Comparison of ENCODE assay signal across 18 cellular contexts in the genomic region with DNA sequence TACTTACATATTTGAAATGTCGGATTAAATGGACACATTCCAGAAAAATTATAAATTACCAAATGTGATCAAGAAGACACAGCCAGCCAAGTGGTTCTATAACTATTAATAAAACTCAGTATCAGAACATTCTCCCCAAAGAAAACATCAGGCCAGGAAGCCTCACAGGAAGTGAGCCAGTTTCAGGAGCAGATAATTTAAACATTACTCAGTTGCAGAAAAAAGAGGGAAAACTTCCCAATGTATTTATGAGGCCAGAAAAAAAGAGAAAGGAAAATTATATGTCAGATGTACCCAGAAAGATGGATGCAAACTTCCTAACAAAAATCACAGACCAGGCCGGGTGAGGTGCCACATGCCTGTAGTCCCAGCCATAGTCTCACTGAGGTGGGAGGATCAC.
"Had no signal": no experiment of that assay in that cellular context is flagged by ENCODE, and none has a peak within 500 bp of the region (broad histone marks: within the 10 kb centered on the region; RNA-seq: fewer than 3 reads in every experiment).

No MANE protein-coding gene starts in this region.

- H3K27me3 Mint-ChIP-seq: activated naive CD8-positive, alpha-beta T cell treated with anti-CD3 and anti-CD28 coated beads, Interleukin-2, amount 50 U/mL, for 24 hours; stimulated activated memory B cell treated with anti-CD40 and anti-IgM and Interleukin-4, amounts not matched to agents 10 μg/mL and 1 μg/mL and 100 μg/mL, for 72 hours had no signal

- H3K27me3 ChIP-seq: esophagus muscularis mucosa, pancreas, thyroid gland had no signal

- H3K4me3 Mint-ChIP-seq: activated naive CD8-positive, alpha-beta T cell treated with anti-CD3 and anti-CD28 coated beads, Interleukin-2, amount 50 U/mL, for 24 hours; immature natural killer cell; neural crest cell; stimulated activated memory B cell treated with anti-CD40 and anti-IgM and Interleukin-4, amounts not matched to agents 10 μg/mL and 1 μg/mL and 100 μg/mL, for 72 hours; WTC11 had no signal

- H3K4me1 Mint-ChIP-seq: activated naive CD8-positive, alpha-beta T cell treated with anti-CD3 and anti-CD28 coated beads, Interleukin-2, amount 50 U/mL, for 24 hours; immature natural killer cell; neural crest cell; WTC11 had no signal

- H3K27ac Mint-ChIP-seq: activated naive CD8-positive, alpha-beta T cell treated with anti-CD3 and anti-CD28 coated beads, Interleukin-2, amount 50 U/mL, for 24 hours; immature natural killer cell; stimulated activated memory B cell treated with anti-CD40 and anti-IgM and Interleukin-4, amounts not matched to agents 10 μg/mL and 1 μg/mL and 100 μg/mL, for 72 hours; WTC11 had no signal

- H3K4me3 ChIP-seq: esophagus muscularis mucosa, lower lobe of right lung, pancreas, thyroid gland had no signal

- H3K36me3 Mint-ChIP-seq: stimulated activated memory B cell treated with anti-CD40 and anti-IgM and Interleukin-4, amounts not matched to agents 10 μg/mL and 1 μg/mL and 100 μg/mL, for 72 hours had no signal

- H3K4me1 ChIP-seq: esophagus muscularis mucosa, lower lobe of right lung, pancreas, thyroid gland had no signal

- H3K36me3 ChIP-seq: lower lobe of right lung, pancreas, thyroid gland had no signal

- ATAC-seq: activated naive CD8-positive, alpha-beta T cell treated with anti-CD3 and anti-CD28 coated beads, Interleukin-2, amount 50 U/mL, for 24 hours; left colon; lower lobe of right lung; pancreas; stimulated activated memory B cell treated with anti-CD40 and anti-IgM and Interleukin-4, amounts not matched to agents 10 μg/mL and 1 μg/mL and 100 μg/mL, for 72 hours; WTC11 had no signal

- H3K9me3 Mint-ChIP-seq: stimulated activated memory B cell treated with anti-CD40 and anti-IgM and Interleukin-4, amounts not matched to agents 10 μg/mL and 1 μg/mL and 100 μg/mL, for 72 hours had no signal

- H3K27ac ChIP-seq: esophagus muscularis mucosa, lower lobe of right lung, pancreas, thyroid gland had no signal

- H3K9me3 ChIP-seq: pancreas, thyroid gland had no signal

- DNase-seq: activated CD4-positive, alpha-beta T cell treated with anti-CD3 and anti-CD28 coated beads for 4 hours; activated CD8-positive, alpha-beta memory T cell treated with anti-CD3 and anti-CD28 coated beads, Interleukin-2, amount 50 U/mL, for 48 hours; activated naive CD4-positive, alpha-beta T cell treated with Interleukin-2 at 50 U/mL for 16 hours; activated naive CD8-positive, alpha-beta T cell treated with anti-CD3 and anti-CD28 coated beads, Interleukin-2, amount 50 U/mL, for 24 hours; aorta; immature natural killer cell; left colon; lower lobe of right lung; midbrain; pancreas; retina; stimulated activated CD4-positive, alpha-beta T cell treated with anti-CD3 and anti-CD28 coated beads, Interleukin-2, amount 100 ng/mL, for 48 hours; SW 1271; thyroid gland had no signal
